21 cellular contexts compared by ENCODE assay signal in genomic region chr9:127140181-127140580, GRCh38. TPM values are rescaled to one million over a fixed set of nuclear protein-coding genes. Genes with fewer than 3 reads are reported as not detected.
"Had no signal": no experiment of that assay in that cellular context is flagged by ENCODE, and none has a peak within 500 bp of the region (broad histone marks: within the 10 kb centered on the region; RNA-seq: fewer than 3 reads in every experiment).

No MANE protein-coding gene starts in this region.

- ATAC-seq: activated naive CD4-positive, alpha-beta T cell treated with anti-CD3 and anti-CD28 coated beads, Interleukin-2, amount 50 U/mL, for 72 hours; heart left ventricle; left colon; mucosa of descending colon; naive thymus-derived CD4-positive, alpha-beta T cell; stimulated activated effector memory CD8-positive, alpha-beta T cell treated with anti-CD3 and anti-CD28 coated beads, Interleukin-12 subunit alpha, Interleukin-12 subunit beta, amount 100 ng/mL, for 72 hours; stimulated activated naive CD8-positive, alpha-beta T cell treated with anti-CD3 and anti-CD28 coated beads, Interleukin-15, amount 100 ng/mL, for 72 hours; T-cell had no signal

- H3K27me3 ChIP-seq: ascending aorta, brain microvascular endothelial cell, dorsolateral prefrontal cortex, esophagus muscularis mucosa, heart left ventricle, right atrium auricular region, suprapubic skin, tibial nerve, vagina had no signal

- H3K27ac ChIP-seq: ascending aorta, brain microvascular endothelial cell, esophagus muscularis mucosa, heart left ventricle, right atrium auricular region, suprapubic skin, tibial nerve, vagina had no signal

- H3K4me3 ChIP-seq: ascending aorta, dorsolateral prefrontal cortex, esophagus muscularis mucosa, heart left ventricle, mucosa of descending colon, right atrium auricular region, suprapubic skin, tibial nerve, vagina had no signal

- H3K9me3 ChIP-seq: ascending aorta, esophagus muscularis mucosa, heart left ventricle, mucosa of descending colon, right atrium auricular region, suprapubic skin, tibial nerve, vagina had no signal

- DNase-seq: activated CD4-positive, alpha-beta T cell treated with anti-CD3 and anti-CD28 coated beads for 1 hour; brain microvascular endothelial cell; caudate nucleus; left colon; mesenchymal stem cell; mucosa of descending colon; naive thymus-derived CD4-positive, alpha-beta T cell; stimulated activated CD4-positive, alpha-beta T cell treated with anti-CD3 and anti-CD28 coated beads, Interleukin-12 subunit alpha, Interleukin-12 subunit beta, amount 100 ng/mL, for 4 hours; stimulated activated naive CD8-positive, alpha-beta T cell treated with anti-CD3 and anti-CD28 coated beads, Interleukin-15, amount 100 ng/mL, for 72 hours; T-cell had no signal

- H3K36me3 ChIP-seq: ascending aorta, brain microvascular endothelial cell, esophagus muscularis mucosa, heart left ventricle, right atrium auricular region, suprapubic skin, tibial nerve, vagina had no signal

RNA-seq across cellular contexts. Expression of gene ANGPTL2, which starts 17.7 kb away (rescaled TPM):
- total RNA-seq: activated naive CD4-positive, alpha-beta T cell treated with anti-CD3 and anti-CD28 coated beads, Interleukin-2, amount 50 U/mL, for 72 hours; activated T-helper 1 cell treated with anti-CD3 and anti-CD28 coated beads, Interleukin-12 subunit alpha, Interleukin-12 subunit beta, Interleukin-2, Interleukin-4 antibody, amounts not matched to agents 30 ng/mL and 10 ng/mL and 1 ng/mL, durations not matched to agents 14 hours and 24 hours and 36 hours; naive thymus-derived CD4-positive, alpha-beta T cell had no signal
